Comparison of ENCODE assay signal across 1 cellular context in the genomic region with DNA sequence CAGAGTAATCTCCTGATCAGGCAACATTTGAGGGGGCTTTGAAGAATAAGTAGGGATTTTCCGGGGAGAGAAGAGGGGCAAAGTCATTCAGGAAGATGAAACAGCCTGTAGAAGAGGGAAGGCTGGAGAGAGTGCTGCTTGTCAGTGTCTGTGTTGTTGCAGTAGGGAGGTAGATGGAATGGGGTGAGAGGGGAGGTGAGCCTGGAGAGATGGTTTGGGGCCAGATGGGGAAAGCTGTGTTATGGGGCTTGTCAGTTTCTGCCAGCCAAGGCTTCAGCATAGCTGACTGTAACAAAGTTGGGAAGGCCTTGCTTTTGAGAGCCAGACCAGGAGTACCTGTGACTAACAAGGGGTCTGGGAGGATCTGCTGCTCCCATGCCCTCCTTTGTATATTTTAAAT.
TF ChIP-seq lines count a peak whose summit lies in the region.

No MANE protein-coding gene starts in this region.

TF ChIP-seq in H1, 55 proteins besides CTCF, POLR2A, EP300 and RAD21:
- TF ChIP-seq JUND (IDR thresholded peaks at IDR 0.05; ENCODE audit: low read length) (no peak), CEBPB (IDR thresholded peaks at IDR 0.05; ENCODE audit: low read depth, low read length) (no peak), BACH1 (IDR thresholded peaks at IDR 0.05; ENCODE audit: low read length) (no peak)
- TF ChIP-seq, protein P1, sequence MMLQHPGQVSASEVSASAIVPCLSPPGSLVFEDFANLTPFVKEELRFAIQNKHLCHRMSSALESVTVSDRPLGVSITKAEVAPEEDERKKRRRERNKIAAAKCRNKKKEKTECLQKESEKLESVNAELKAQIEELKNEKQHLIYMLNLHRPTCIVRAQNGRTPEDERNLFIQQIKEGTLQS (IDR thresholded peaks at IDR 0.05; ENCODE audit: insufficient read depth, low read depth, low read length) = no peak
